Comparison of ENCODE assay signal across 17 cellular contexts in the genomic region with DNA sequence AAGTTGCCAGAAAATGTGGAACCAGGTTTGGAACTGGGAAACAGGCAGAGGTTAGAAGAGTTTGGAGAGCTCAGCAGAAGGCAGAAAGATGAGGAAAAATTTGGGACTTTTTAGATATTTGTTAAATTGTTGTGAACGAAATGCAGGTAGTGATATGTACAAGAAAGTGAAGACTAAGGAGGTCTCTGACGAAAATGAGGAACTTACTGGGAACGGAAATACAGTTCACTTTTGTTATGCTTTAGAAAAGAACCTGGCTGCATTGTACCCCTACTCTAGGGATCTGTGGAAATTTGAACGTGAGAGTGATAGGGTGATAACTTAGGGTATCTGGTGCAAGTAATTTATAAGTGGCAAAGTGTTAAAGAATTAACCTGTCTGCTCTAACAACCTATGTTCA.
"Had no signal": no experiment of that assay in that cellular context is flagged by ENCODE, and none has a peak within 500 bp of the region (broad histone marks: within the 10 kb centered on the region; RNA-seq: fewer than 3 reads in every experiment).

No MANE protein-coding gene starts in this region.

- H3K4me3 Mint-ChIP-seq: memory B cell; natural killer cell treated with Interleukin-12 subunit alpha and Interleukin-12 subunit beta and Interleukin-15 and Interleukin-18, amount 100 ng/mL, for 72 hours; neural crest cell; stimulated activated effector memory CD8-positive, alpha-beta T cell treated with anti-CD3 and anti-CD28 coated beads, Interleukin-12 subunit alpha, Interleukin-12 subunit beta, amount 100 ng/mL, for 72 hours had no signal

- H3K27me3 Mint-ChIP-seq: memory B cell had no signal

- DNase-seq: cortex of kidney; foreskin fibroblast; gastrocnemius medialis; head of caudate nucleus; stimulated activated CD4-positive, alpha-beta T cell treated with anti-CD3 and anti-CD28 coated beads, Interleukin-12 subunit alpha, Interleukin-12 subunit beta, amount 100 ng/mL, for 4 hours; stimulated activated CD4-positive, alpha-beta T cell treated with anti-CD3 and anti-CD28 coated beads, Interleukin-1b, Interleukin-23, amount 100 ng/mL, for 48 hours; stimulated activated CD4-positive, alpha-beta T cell treated with anti-CD3 and anti-CD28 coated beads, Interleukin-4, amount 100 ng/mL, for 24 hours; stimulated activated naive CD8-positive, alpha-beta T cell treated with anti-CD3 and anti-CD28 coated beads, Interleukin-15, Interleukin-2, amounts not matched to agents 100 U/mL and 50 U/mL, for 24 hours; substantia nigra; testis; tibial artery had no signal

- ATAC-seq: gastrocnemius medialis; left lobe of liver; natural killer cell treated with Interleukin-12 subunit alpha and Interleukin-12 subunit beta and Interleukin-15 and Interleukin-18, amount 100 ng/mL, for 72 hours; sciatic nerve; stimulated activated effector memory CD8-positive, alpha-beta T cell treated with anti-CD3 and anti-CD28 coated beads, Interleukin-12 subunit alpha, Interleukin-12 subunit beta, amount 100 ng/mL, for 72 hours; stimulated activated naive CD8-positive, alpha-beta T cell treated with anti-CD3 and anti-CD28 coated beads, Interleukin-15, Interleukin-2, amounts not matched to agents 100 U/mL and 50 U/mL, for 24 hours had no signal

- H3K9me3 Mint-ChIP-seq: natural killer cell treated with Interleukin-12 subunit alpha and Interleukin-12 subunit beta and Interleukin-15 and Interleukin-18, amount 100 ng/mL, for 72 hours had no signal

- H3K36me3 Mint-ChIP-seq: memory B cell; natural killer cell treated with Interleukin-12 subunit alpha and Interleukin-12 subunit beta and Interleukin-15 and Interleukin-18, amount 100 ng/mL, for 72 hours; stimulated activated effector memory CD8-positive, alpha-beta T cell treated with anti-CD3 and anti-CD28 coated beads, Interleukin-12 subunit alpha, Interleukin-12 subunit beta, amount 100 ng/mL, for 72 hours had no signal

- H3K27ac Mint-ChIP-seq: memory B cell; natural killer cell treated with Interleukin-12 subunit alpha and Interleukin-12 subunit beta and Interleukin-15 and Interleukin-18, amount 100 ng/mL, for 72 hours; stimulated activated effector memory CD8-positive, alpha-beta T cell treated with anti-CD3 and anti-CD28 coated beads, Interleukin-12 subunit alpha, Interleukin-12 subunit beta, amount 100 ng/mL, for 72 hours had no signal

- H3K4me1 Mint-ChIP-seq: memory B cell; neural crest cell; stimulated activated effector memory CD8-positive, alpha-beta T cell treated with anti-CD3 and anti-CD28 coated beads, Interleukin-12 subunit alpha, Interleukin-12 subunit beta, amount 100 ng/mL, for 72 hours had no signal
